27 cellular contexts compared by ENCODE assay signal in genomic region chr16:81371106-81371505, GRCh38. TPM values are rescaled to one million over a fixed set of nuclear protein-coding genes. Genes with fewer than 3 reads are reported as not detected.
DNase-seq lines count a peak whose midpoint lies in the region; ATAC-seq, FAIRE-seq and TF ChIP-seq lines count a peak whose summit lies in the region.
"Had no signal": no experiment of that assay in that cellular context is flagged by ENCODE, and none has a peak within 500 bp of the region (broad histone marks: within the 10 kb centered on the region; RNA-seq: fewer than 3 reads in every experiment).

No MANE protein-coding gene starts in this region.

- H3K4me1 Mint-ChIP-seq in activated T-helper 17 cell treated with anti-CD3 and anti-CD28 coated beads, Interleukin-2, amount 50 U/mL, for 72 hours, result peaks cover 5% of the 10 kb centered on the region
- H3K4me1 Mint-ChIP-seq in memory B cell, result no peaks in the 10 kb centered on the region
- peaks cover 3% of the 10 kb centered on the region for H3K4me1 Mint-ChIP-seq in activated naive CD4-positive, alpha-beta T cell treated with anti-CD3 and anti-CD28 coated beads for 36 hours (ENCODE audit: low read depth)
- H3K4me1 Mint-ChIP-seq: CD4-positive, alpha-beta memory T cell had no signal

- no peak for TF ChIP-seq CTCF in fibroblast of mammary gland (conservative IDR thresholded peaks at IDR 0.05; ENCODE audit: control insufficient read depth, insufficient read depth, low read depth, low read length)

- no peak overlapping the region for H3K4me3 ChIP-seq in fibroblast of mammary gland (ENCODE audit: control insufficient read depth, low read depth, low read length)
- H3K4me3 ChIP-seq: BLaER1 treated with 17β-estradiol and CSF1 and Interleukin-3, amounts not matched to agents 10 nM and 100 nM; SJSA1 had no signal

- peak; percentile 39 for DNase-seq in GM03348 (ENCODE audit: low spot score)
- peak; percentile 63 for DNase-seq in fibroblast of mammary gland (ENCODE audit: low read depth)
- DNase-seq in memory B cell (ENCODE audit: low spot score in 2 of 2), result no peak
- no peak for DNase-seq in activated naive CD4-positive, alpha-beta T cell treated with anti-CD3 and anti-CD28 coated beads for 36 hours
- DNase-seq in urothelium cell line (ENCODE audit: low spot score), result no peak
- DNase-seq in SIG-M5 treated with dmso at 0.1 percent for 504 hours (lab: John Stamatoyannopoulos, UW; ENCODE audit: unreplicated experiment), result no peak
- DNase-seq: AML-193; Caco-2; CD4-positive, alpha-beta memory T cell; GDM1; NCI-H1105; NCI-H1436 treated with DMSO at 0.1 percent for 48 hours; NCI-H187 treated with DMSO at 0.1 percent for 48 hours; NCI-H446; NCI-H526; NCI-H82; NK-92 treated with Interleukin-12 subunit alpha and Interleukin-12 subunit beta, amount 100 ng/mL, for 24 hours; PC-3 had no signal

- no peaks in the 10 kb centered on the region for H3K9me3 Mint-ChIP-seq in activated T-helper 17 cell treated with anti-CD3 and anti-CD28 coated beads, Interleukin-2, amount 50 U/mL, for 72 hours
- no peaks in the 10 kb centered on the region for H3K9me3 Mint-ChIP-seq in memory B cell
- H3K9me3 Mint-ChIP-seq in activated naive CD4-positive, alpha-beta T cell treated with anti-CD3 and anti-CD28 coated beads for 36 hours, result no peaks in the 10 kb centered on the region
- H3K9me3 Mint-ChIP-seq: CD4-positive, alpha-beta memory T cell; IgD-negative memory B cell had no signal

- no peak overlapping the region for H3K4me3 Mint-ChIP-seq in activated T-helper 17 cell treated with anti-CD3 and anti-CD28 coated beads, Interleukin-2, amount 50 U/mL, for 72 hours
- no peak overlapping the region for H3K4me3 Mint-ChIP-seq in memory B cell
- H3K4me3 Mint-ChIP-seq in activated naive CD4-positive, alpha-beta T cell treated with anti-CD3 and anti-CD28 coated beads for 36 hours, result no peak overlapping the region
- H3K4me3 Mint-ChIP-seq: CD4-positive, alpha-beta memory T cell; IgD-negative memory B cell had no signal

- peak overlapping the region; percentile 10 for H3K27ac Mint-ChIP-seq in activated T-helper 17 cell treated with anti-CD3 and anti-CD28 coated beads, Interleukin-2, amount 50 U/mL, for 72 hours
- H3K27ac Mint-ChIP-seq in memory B cell, result peak overlapping the region; percentile 43
- no peak overlapping the region for H3K27ac Mint-ChIP-seq in activated naive CD4-positive, alpha-beta T cell treated with anti-CD3 and anti-CD28 coated beads for 36 hours
- H3K27ac Mint-ChIP-seq: IgD-negative memory B cell had no signal

- CTCF ChIA-PET in activated naive CD4-positive, alpha-beta T cell treated with anti-CD3 and anti-CD28 coated beads for 36 hours (lab: Charles Lee), result interaction anchor here (0.6 to 1.8 kb wide), 5 partner anchors 31 to 353 kb away, joined by 3 to 5 read pairs (median 4); no protein-coding TSS in a partner anchor

- H3K27me3 Mint-ChIP-seq in activated T-helper 17 cell treated with anti-CD3 and anti-CD28 coated beads, Interleukin-2, amount 50 U/mL, for 72 hours, result no peaks in the 10 kb centered on the region
- no peaks in the 10 kb centered on the region for H3K27me3 Mint-ChIP-seq in memory B cell
- no peaks in the 10 kb centered on the region for H3K27me3 Mint-ChIP-seq in activated naive CD4-positive, alpha-beta T cell treated with anti-CD3 and anti-CD28 coated beads for 36 hours (ENCODE audit: low read depth)
- H3K27me3 Mint-ChIP-seq: CD4-positive, alpha-beta memory T cell; IgD-negative memory B cell had no signal

- intact Hi-C loops in activated naive CD4-positive, alpha-beta T cell treated with anti-CD3 and anti-CD28 coated beads for 36 hours (cut with micrococcal nuclease), result no loop called here

- no peak for FAIRE-seq in urothelium cell line (lab: Jason Lieb, UNC)
- FAIRE-seq: A204.1, GM12892, GM19239, H54 had no signal

- no peak for ATAC-seq in activated T-helper 17 cell treated with anti-CD3 and anti-CD28 coated beads, Interleukin-2, amount 50 U/mL, for 72 hours (replicated peaks)
- no peak for ATAC-seq in memory B cell (ENCODE audit: low read depth)
- ATAC-seq: PC-3, Right ventricle myocardium inferior had no signal

- peaks cover 83% of the 10 kb centered on the region for H3K36me3 Mint-ChIP-seq in activated T-helper 17 cell treated with anti-CD3 and anti-CD28 coated beads, Interleukin-2, amount 50 U/mL, for 72 hours (ENCODE audit: low read depth)
- H3K36me3 Mint-ChIP-seq in memory B cell, result peaks cover 13% of the 10 kb centered on the region
- H3K36me3 Mint-ChIP-seq in activated naive CD4-positive, alpha-beta T cell treated with anti-CD3 and anti-CD28 coated beads for 36 hours (ENCODE audit: low read depth), result peaks cover 24% of the 10 kb centered on the region

RNA-seq across cellular contexts. Expression of gene GAN, which starts 56.3 kb away (rescaled TPM):
- 10 to 100 TPM; 12.6 to 23.5 TPM for total RNA-seq in activated T-helper 17 cell treated with anti-CD3 and anti-CD28 coated beads, Interleukin-2, amount 50 U/mL, for 72 hours
- total RNA-seq in activated naive CD4-positive, alpha-beta T cell treated with anti-CD3 and anti-CD28 coated beads for 36 hours, result 10 to 100 TPM; 10.6 to 11.3 TPM

Comparison
In these comparisons a context has a peak if more than half of its experiments do, and no peak if none do; other contexts are left out.
1. DNase-seq: peak in GM03348 (single experiment) and fibroblast of mammary gland (single experiment); none in memory B cell (0 of 2), activated naive CD4-positive, alpha-beta T cell treated with anti-CD3 and anti-CD28 coated beads for 36 hours (single experiment), urothelium cell line (single experiment) and SIG-M5 treated with dmso at 0.1 percent for 504 hours (single experiment).